Comparison of ENCODE assay signal across 23 cellular contexts in the genomic region with DNA sequence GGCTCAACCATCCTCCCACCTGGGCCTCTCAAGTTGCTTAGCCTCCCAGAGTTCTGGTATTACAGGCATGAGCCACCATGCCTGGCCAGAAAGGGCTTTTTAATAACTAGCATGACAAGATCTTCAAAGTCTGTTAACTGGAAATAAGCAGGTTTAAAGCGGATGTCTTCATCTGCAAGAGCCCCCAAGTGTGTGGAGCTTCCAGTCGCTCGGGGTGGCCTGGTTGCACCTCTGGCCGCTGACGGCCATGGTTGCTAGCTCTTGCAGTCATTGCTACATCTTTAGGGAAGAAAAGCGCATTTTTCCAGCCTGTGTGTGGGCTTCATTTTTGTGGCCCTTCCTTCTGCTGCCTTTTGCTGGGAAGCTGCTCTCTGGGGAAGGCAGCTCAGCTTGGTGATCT. TPM values are rescaled to one million over a fixed set of nuclear protein-coding genes. Genes with fewer than 3 reads are reported as not detected.
"Had no signal": no experiment of that assay in that cellular context is flagged by ENCODE, and none has a peak within 500 bp of the region (broad histone marks: within the 10 kb centered on the region; RNA-seq: fewer than 3 reads in every experiment).

No MANE protein-coding gene starts in this region.

- H3K4me3 Mint-ChIP-seq: activated naive CD4-positive, alpha-beta T cell treated with anti-CD3 and anti-CD28 coated beads for 36 hours; activated T-helper 17 cell treated with anti-CD3 and anti-CD28 coated beads, Interleukin-2, amount 50 U/mL, for 72 hours; brain; T-helper 17 cell had no signal

- H3K4me1 Mint-ChIP-seq: activated T-helper 17 cell treated with anti-CD3 and anti-CD28 coated beads, Interleukin-2, amount 50 U/mL, for 72 hours had no signal

- H3K4me1 ChIP-seq: ascending aorta, Peyer's patch had no signal

- H3K9me3 Mint-ChIP-seq: activated naive CD4-positive, alpha-beta T cell treated with anti-CD3 and anti-CD28 coated beads for 36 hours; activated T-helper 17 cell treated with anti-CD3 and anti-CD28 coated beads, Interleukin-2, amount 50 U/mL, for 72 hours; brain had no signal

- H3K4me3 ChIP-seq: ascending aorta, Peyer's patch had no signal

- H3K27ac Mint-ChIP-seq: activated naive CD4-positive, alpha-beta T cell treated with anti-CD3 and anti-CD28 coated beads for 36 hours; activated T-helper 17 cell treated with anti-CD3 and anti-CD28 coated beads, Interleukin-2, amount 50 U/mL, for 72 hours; T-helper 17 cell had no signal

- ATAC-seq: activated T-helper 17 cell treated with anti-CD3 and anti-CD28 coated beads, Interleukin-2, amount 50 U/mL, for 72 hours; T-helper 17 cell had no signal

- H3K27ac ChIP-seq: ascending aorta, Peyer's patch had no signal

- DNase-seq: activated CD4-positive, alpha-beta T cell treated with anti-CD3 and anti-CD28 coated beads, Interleukin-2, amount 50 U/mL, for 48 hours; activated CD4-positive, CD25-positive, alpha-beta regulatory T cell; activated gamma-delta T cell; activated naive CD4-positive, alpha-beta T cell treated with anti-CD3 and anti-CD28 coated beads for 36 hours; activated T-cell treated with anti-CD3 and anti-CD28 coated beads for 4 hours; activated T-cell treated with anti-CD3 and anti-CD28 coated beads, Interleukin-2, amount 50 U/mL, for 48 hours; amniotic stem cell; KBM-7; NCI-H1105 treated with DMSO at 0.1 percent for 48 hours; NCI-H1436 treated with DMSO at 0.1 percent for 48 hours; NCI-H187; NCI-H2081; NCI-H510A treated with DMSO at 0.1 percent for 48 hours; NK-92 treated with Interleukin-12 subunit alpha and Interleukin-12 subunit beta, amount 100 ng/mL, for 24 hours; OCI-M1; Peyer's patch; SIG-M5; T-helper 17 cell; T-helper 9 cell had no signal

- H3K27me3 ChIP-seq: ascending aorta, Peyer's patch had no signal

- H3K27me3 Mint-ChIP-seq: activated T-helper 17 cell treated with anti-CD3 and anti-CD28 coated beads, Interleukin-2, amount 50 U/mL, for 72 hours; brain; T-helper 17 cell had no signal

- H3K9me3 ChIP-seq: ascending aorta, Peyer's patch had no signal

RNA-seq across cellular contexts. Expression of a gene that starts 12.6 kb away (rescaled TPM):
- total RNA-seq: activated CD8-positive, alpha-beta memory T cell treated with anti-CD3 and anti-CD28 coated beads for 36 hours; ascending aorta; Peyer's patch had no signal

RNA-seq across cellular contexts. Expression of a gene that starts 26.1 kb away (rescaled TPM):
- total RNA-seq: activated CD8-positive, alpha-beta memory T cell treated with anti-CD3 and anti-CD28 coated beads for 36 hours; activated naive CD4-positive, alpha-beta T cell treated with anti-CD3 and anti-CD28 coated beads for 36 hours; activated T-helper 17 cell treated with anti-CD3 and anti-CD28 coated beads, Interleukin-2, amount 50 U/mL, for 72 hours; ascending aorta; Peyer's patch; T-helper 17 cell had no signal

RNA-seq across cellular contexts. Expression of a gene that starts 44.7 kb away (rescaled TPM):
- total RNA-seq: activated CD8-positive, alpha-beta memory T cell treated with anti-CD3 and anti-CD28 coated beads for 36 hours; activated naive CD4-positive, alpha-beta T cell treated with anti-CD3 and anti-CD28 coated beads for 36 hours; ascending aorta; Peyer's patch; T-helper 17 cell had no signal
